ENCODE assay signal across 26 cellular contexts in genomic region chr1:52615489-52616042, GRCh38. TPM values are rescaled to one million over a fixed set of nuclear protein-coding genes. Genes with fewer than 3 reads are reported as not detected.
DNase-seq lines count a peak whose midpoint lies in the region; ATAC-seq, FAIRE-seq and TF ChIP-seq lines count a peak whose summit lies in the region.
"Had no signal": no experiment of that assay in that cellular context is flagged by ENCODE, and none has a peak within 500 bp of the region (broad histone marks: within the 10 kb centered on the region; RNA-seq: fewer than 3 reads in every experiment).

No MANE protein-coding gene starts in this region.

- H3K9me3 Mint-ChIP-seq in activated CD8-positive, alpha-beta T cell treated with anti-CD3 and anti-CD28 coated beads, Interleukin-2, amount 10 ng/mL, durations not matched to agents 7 days and 5 days (ENCODE audit: insufficient read depth), result no peaks in the 10 kb centered on the region
- peaks cover under 1% of the 10 kb centered on the region for H3K9me3 Mint-ChIP-seq in activated CD8-positive, alpha-beta T cell treated with anti-CD3 and anti-CD28 coated beads for 36 hours
- peaks cover 4% of the 10 kb centered on the region for H3K9me3 Mint-ChIP-seq in neural progenitor cell

- H3K9me1 ChIP-seq in K562 (ENCODE audit: control insufficient read depth, insufficient read depth, low read length), result no peaks in the 10 kb centered on the region

- FAIRE-seq in K562 (lab: Jason Lieb, UNC), result no peak
- FAIRE-seq: A204.1, G401.6, GM12892, GM18507, HTR-8/SVneo had no signal

- H3K4me2 ChIP-seq in K562 (ENCODE audit: insufficient read depth, low read length) (no peak overlapping the region), neural progenitor cell (no peak overlapping the region)
- H3K4me2 ChIP-seq: GM23338 had no signal

- H3K79me2 ChIP-seq in K562 (ENCODE audit: control insufficient read depth, insufficient read depth, low read length) (no peaks in the 10 kb centered on the region), neural progenitor cell (ENCODE audit: low read depth) (no peaks in the 10 kb centered on the region)

- no peak for DNase-seq in activated CD8-positive, alpha-beta T cell treated with anti-CD3 and anti-CD28 coated beads, Interleukin-2, amount 10 ng/mL, durations not matched to agents 7 days and 5 days
- DNase-seq in activated CD8-positive, alpha-beta T cell treated with anti-CD3 and anti-CD28 coated beads for 36 hours, result no peak
- DNase-seq in Jurkat, Clone E6-1 (ENCODE audit: low read depth, low spot score), result peak; percentile 56
- DNase-seq in K562 (ENCODE audit: extremely low read depth in 1 of 4, low spot score in 3 of 4) (no peak), neural progenitor cell (ENCODE audit: low spot score) (no peak), ureter (ENCODE audit: low spot score) (no peak), AG08396 (ENCODE audit: low spot score) (no peak)
- DNase-seq: BE2C, DMS153, HCEC 1CT, Karpas-422, MV-4-11, NCI-H1105 treated with DMSO at 0.1 percent for 48 hours, NCI-H2029 treated with DMSO at 0.1 percent for 48 hours, NCI-H226, NCI-H524 treated with DMSO at 0.1 percent for 48 hours, NCI-H82, Peyer's patch had no signal

- in situ Hi-C loops in K562 (cut with MboI), result no loop called here

- no peak for TF ChIP-seq RAD21 in K562 (CRISPR knock-in tag; conservative IDR thresholded peaks at IDR 0.05 in 1 of 2, IDR thresholded peaks at IDR 0.05 in 1 of 2)

- intact Hi-C loops in activated CD8-positive, alpha-beta T cell treated with anti-CD3 and anti-CD28 coated beads for 36 hours (cut with micrococcal nuclease), result no loop called here
- intact Hi-C loops in K562 (cut with micrococcal nuclease), result no loop called here

- H4K20me1 ChIP-seq in K562 (replicated peaks; ENCODE audit: control insufficient read depth, insufficient read depth, low read length), result no peaks in the 10 kb centered on the region
- H4K20me1 ChIP-seq in neural progenitor cell (ENCODE audit: low read depth), result no peaks in the 10 kb centered on the region

- H3K27me3 Mint-ChIP-seq in activated CD8-positive, alpha-beta T cell treated with anti-CD3 and anti-CD28 coated beads, Interleukin-2, amount 10 ng/mL, durations not matched to agents 7 days and 5 days (ENCODE audit: low read depth), result no peaks in the 10 kb centered on the region
- no peaks in the 10 kb centered on the region for H3K27me3 Mint-ChIP-seq in activated CD8-positive, alpha-beta T cell treated with anti-CD3 and anti-CD28 coated beads for 36 hours
- peaks cover 5% of the 10 kb centered on the region for H3K27me3 Mint-ChIP-seq in neural progenitor cell (ENCODE audit: insufficient read depth, low read depth)

- ATAC-seq in activated CD8-positive, alpha-beta T cell treated with anti-CD3 and anti-CD28 coated beads, Interleukin-2, amount 10 ng/mL, durations not matched to agents 7 days and 5 days, result peak; percentile 67
- no peak for ATAC-seq in activated CD8-positive, alpha-beta T cell treated with anti-CD3 and anti-CD28 coated beads for 36 hours
- no peak; the same call in 2 of the 3 replicates for ATAC-seq in K562
- ATAC-seq: GM23338, SK-N-SH treated with all-trans-retinoic acid at 6 μM for 48 hours had no signal

- H3K36me3 ChIP-seq in K562 (ENCODE audit: control insufficient read depth, insufficient read depth, low read length) (no peaks in the 10 kb centered on the region), neural progenitor cell (no peaks in the 10 kb centered on the region)
- H3K36me3 ChIP-seq: BE2C, Peyer's patch had no signal

- no peak for TF ChIP-seq EP300 in K562 (IDR thresholded peaks at IDR 0.05; ENCODE audit: low read length)

- H2AFZ ChIP-seq in K562 (ENCODE audit: low read depth, low read length), result peak overlapping the region; percentile 62
- H2AFZ ChIP-seq in neural progenitor cell (replicated peaks), result no peak overlapping the region
- H2AFZ ChIP-seq: GM23338 had no signal

- peaks cover 28 to 36% of the 10 kb centered on the region in 2 experiments; a peak in 4 of 5 replicates for H3K4me1 ChIP-seq in K562 (replicated peaks in 1 of 2; ENCODE audit: control insufficient read depth in 2 of 2, insufficient read depth in 2 of 2, low read length in 2 of 2)
- H3K4me1 ChIP-seq in neural progenitor cell, result no peaks in the 10 kb centered on the region
- H3K4me1 ChIP-seq: BE2C, Peyer's patch had no signal

- no peak overlapping the region for H3K4me3 Mint-ChIP-seq in activated CD8-positive, alpha-beta T cell treated with anti-CD3 and anti-CD28 coated beads, Interleukin-2, amount 10 ng/mL, durations not matched to agents 7 days and 5 days
- no peak overlapping the region for H3K4me3 Mint-ChIP-seq in activated CD8-positive, alpha-beta T cell treated with anti-CD3 and anti-CD28 coated beads for 36 hours
- no peak overlapping the region for H3K4me3 Mint-ChIP-seq in neural progenitor cell
- H3K4me3 Mint-ChIP-seq: GM23338 had no signal

- H3K27me3 ChIP-seq in K562 (ENCODE audit: control insufficient read depth in 2 of 2, insufficient read depth in 2 of 2, low read length in 2 of 2) (no peaks in the 10 kb centered on the region), neural progenitor cell (no peaks in the 10 kb centered on the region)
- H3K27me3 ChIP-seq: BE2C, Peyer's patch had no signal

- no peaks in the 10 kb centered on the region for H3F3A ChIP-seq in neural progenitor cell (ENCODE audit: low read depth)

- H3K9ac ChIP-seq in K562 (ENCODE audit: insufficient read depth in 1 of 2, low read depth in 2 of 2, low read length in 2 of 2) (no peak overlapping the region), neural progenitor cell (no peak overlapping the region)

- no TSS peak for BruUV-seq in K562 (replicated peaks; lab: Mats Ljungman, UMichigan)

- CTCF ChIA-PET in activated CD8-positive, alpha-beta T cell treated with anti-CD3 and anti-CD28 coated beads, Interleukin-2, amount 10 ng/mL, durations not matched to agents 7 days and 5 days (lab: Charles Lee), result no interaction called here
- CTCF ChIA-PET in activated CD8-positive, alpha-beta T cell treated with anti-CD3 and anti-CD28 coated beads for 36 hours (lab: Charles Lee), result interaction anchor here (1.0 kb wide), 1 partner anchor 12 kb away, joined by 3 read pairs; no protein-coding TSS in a partner anchor
- CTCF ChIA-PET in K562 (lab: Yijun Ruan, JAX; ENCODE audit: low intra/inter-chr PET ratio), result no interaction called here

- peaks cover 16% of the 10 kb centered on the region for H3K4me1 Mint-ChIP-seq in activated CD8-positive, alpha-beta T cell treated with anti-CD3 and anti-CD28 coated beads, Interleukin-2, amount 10 ng/mL, durations not matched to agents 7 days and 5 days (ENCODE audit: low read depth)
- H3K4me1 Mint-ChIP-seq in activated CD8-positive, alpha-beta T cell treated with anti-CD3 and anti-CD28 coated beads for 36 hours (ENCODE audit: low read depth), result peaks cover 12% of the 10 kb centered on the region
- H3K4me1 Mint-ChIP-seq in neural progenitor cell, result peaks cover 5% of the 10 kb centered on the region

- no peak for TF ChIP-seq CTCF in activated CD8-positive, alpha-beta T cell treated with anti-CD3 and anti-CD28 coated beads for 36 hours (IDR thresholded peaks at IDR 0.05)
- TF ChIP-seq CTCF in K562 (IDR thresholded peaks at IDR 0.05 in 2 of 3, conservative IDR thresholded peaks at IDR 0.05 in 1 of 3; ENCODE audit: insufficient read depth in 2 of 3, low read depth in 1 of 3, low read length in 3 of 3) (no peak), neural progenitor cell (IDR thresholded peaks at IDR 0.05) (no peak)

- WGBS in K562 (ENCODE audit: insufficient coverage, low coverage, missing lambda C conversion rate), result 53% methylated on average over 5 of the region's 5 CpGs

- peaks cover 12% of the 10 kb centered on the region for H3K36me3 Mint-ChIP-seq in activated CD8-positive, alpha-beta T cell treated with anti-CD3 and anti-CD28 coated beads, Interleukin-2, amount 10 ng/mL, durations not matched to agents 7 days and 5 days (ENCODE audit: low read depth)
- H3K36me3 Mint-ChIP-seq in activated CD8-positive, alpha-beta T cell treated with anti-CD3 and anti-CD28 coated beads for 36 hours (ENCODE audit: low read depth), result peaks cover 10% of the 10 kb centered on the region
- H3K36me3 Mint-ChIP-seq in neural progenitor cell, result no peaks in the 10 kb centered on the region

- TF ChIP-seq POLR2A in K562 (conservative IDR thresholded peaks at IDR 0.05), result no peak

- H3K27ac ChIP-seq in K562 (ENCODE audit: extremely low read depth, low read depth, low read length) (no peak overlapping the region), neural progenitor cell (no peak overlapping the region)
- H3K27ac ChIP-seq: Peyer's patch had no signal

- H3K4me3 ChIP-seq in Jurkat, Clone E6-1 (ENCODE audit: low read length), result no peak overlapping the region
- H3K4me3 ChIP-seq in K562, result no peak overlapping the region
- H3K4me3 ChIP-seq in neural progenitor cell, result no peak overlapping the region
- H3K4me3 ChIP-seq: GM23338, Peyer's patch had no signal

- POLR2A ChIA-PET in activated CD8-positive, alpha-beta T cell treated with anti-CD3 and anti-CD28 coated beads, Interleukin-2, amount 10 ng/mL, durations not matched to agents 7 days and 5 days (lab: Charles Lee), result no interaction called here
- POLR2A ChIA-PET in activated CD8-positive, alpha-beta T cell treated with anti-CD3 and anti-CD28 coated beads for 36 hours (lab: Charles Lee), result interaction anchor here (0.7 to 1.3 kb wide), 3 partner anchors 11 to 88 kb away, joined by 3 read pairs; no protein-coding TSS in a partner anchor
- POLR2A ChIA-PET in K562 (lab: Yijun Ruan, JAX), result interaction anchor here (0.6 to 2.5 kb wide), 3 partner anchors 11 to 30 kb away, joined by 3 to 13 read pairs (median 4); no protein-coding TSS in a partner anchor

- H3K9me3 ChIP-seq in K562 (replicated peaks; ENCODE audit: control insufficient read depth, insufficient read depth, low read depth, low read length) (no peaks in the 10 kb centered on the region), neural progenitor cell (ENCODE audit: low read depth) (no peaks in the 10 kb centered on the region)
- H3K9me3 ChIP-seq: BE2C, Peyer's patch had no signal

- H3K27ac Mint-ChIP-seq in activated CD8-positive, alpha-beta T cell treated with anti-CD3 and anti-CD28 coated beads, Interleukin-2, amount 10 ng/mL, durations not matched to agents 7 days and 5 days, result peak overlapping the region; percentile 78
- no peak overlapping the region for H3K27ac Mint-ChIP-seq in activated CD8-positive, alpha-beta T cell treated with anti-CD3 and anti-CD28 coated beads for 36 hours
- H3K27ac Mint-ChIP-seq in neural progenitor cell, result peak overlapping the region; percentile 31
- H3K27ac Mint-ChIP-seq: GM23338 had no signal

RNA-seq across cellular contexts. Expression of gene GPX7, which starts 13.4 kb away (rescaled TPM):
- 10 to 100 TPM; 10.0 to 10.4 TPM for total RNA-seq in activated CD8-positive, alpha-beta T cell treated with anti-CD3 and anti-CD28 coated beads, Interleukin-2, amount 10 ng/mL, durations not matched to agents 7 days and 5 days
- 10 to 100 TPM; 21.5 TPM for total RNA-seq in activated CD8-positive, alpha-beta T cell treated with anti-CD3 and anti-CD28 coated beads for 36 hours
- not detected for polyA plus RNA-seq in Jurkat, Clone E6-1 (2012; ENCODE audit: insufficient read depth, insufficient read length)
- not detected in 2 replicates for total RNA-seq in K562 (2011; cell fraction: chromatin; rRNA removed; ENCODE audit: low replicate concordance)
- not detected in 2 replicates for total RNA-seq in K562 (2011; cell fraction: nucleolus; rRNA removed)
- not detected in 2 replicates for total RNA-seq in K562 (2011; cell fraction: nucleoplasm; rRNA removed)
- total RNA-seq in K562 (2014; rRNA removed), result not detected in 2 replicates
- not detected in 2 replicates for total RNA-seq in K562 (2014; rRNA removed; fragmentation: Illumina TruSeq; extraction: Trizol)
- not detected in 2 replicates for total RNA-seq in K562 (2015; rRNA removed; fragmentation: Illumina TruSeq; extraction: Trizol)
- not detected in 2 replicates for total RNA-seq in K562 (2021)
- polyA plus RNA-seq in K562 (2011; rRNA removed), result 0.07 TPM in 1 of 2 replicates, not detected in the other
- 0.13 TPM in 1 of 2 replicates, not detected in the other for polyA plus RNA-seq in K562 (2011; cell fraction: cytosol; rRNA removed)
- 0.13 TPM in 1 of 2 replicates, not detected in the other for polyA plus RNA-seq in K562 (2011; cell fraction: nucleus; rRNA removed)
- polyA plus RNA-seq in K562 (2012), result not detected in 2 replicates
- polyA plus RNA-seq in K562 (2014; fragmentation: Illumina TruSeq; extraction: Trizol), result not detected in 2 replicates
- under 1 TPM in 1 of 2 experiments, not detected in 1; 0.08 TPM for polyA plus RNA-seq in K562 (2014; fragmentation: Nextera tagmentation; extraction: Ambion mirVana)
- not detected in 2 replicates for polyA plus RNA-seq in K562 (2014; rRNA removed)
- polyA minus RNA-seq in K562 (2011; rRNA and poly(A)+ RNA removed), result not detected in 2 replicates
- not detected in 2 replicates for polyA minus RNA-seq in K562 (2011; cell fraction: cytosol; rRNA and poly(A)+ RNA removed)
- not detected in 2 replicates for polyA minus RNA-seq in K562 (2011; cell fraction: nucleus; rRNA and poly(A)+ RNA removed)
- 21.9 and 31.6 TPM in 2 replicates for total RNA-seq in neural progenitor cell (ENCODE audit: low replicate concordance)
- total RNA-seq in ureter, result 8.9 TPM

RNA-seq across cellular contexts. Expression of gene SHISAL2A, which starts 17.4 kb away (rescaled TPM):
- total RNA-seq in activated CD8-positive, alpha-beta T cell treated with anti-CD3 and anti-CD28 coated beads, Interleukin-2, amount 10 ng/mL, durations not matched to agents 7 days and 5 days, result 1 to 10 TPM; 7.9 to 8.6 TPM
- total RNA-seq in activated CD8-positive, alpha-beta T cell treated with anti-CD3 and anti-CD28 coated beads for 36 hours, result 10 to 100 TPM; 14.6 to 16.2 TPM
- not detected for polyA plus RNA-seq in Jurkat, Clone E6-1 (2012; ENCODE audit: insufficient read depth, insufficient read length)
- total RNA-seq in K562 (2011; cell fraction: chromatin; rRNA removed; ENCODE audit: low replicate concordance), result not detected in 2 replicates
- total RNA-seq in K562 (2011; cell fraction: nucleolus; rRNA removed), result not detected in 2 replicates
- total RNA-seq in K562 (2011; cell fraction: nucleoplasm; rRNA removed), result not detected in 2 replicates
- total RNA-seq in K562 (2014; rRNA removed) (not detected in 2 replicates), K562 (2014; rRNA removed; fragmentation: Illumina TruSeq; extraction: Trizol) (not detected in 2 replicates), K562 (2015; rRNA removed; fragmentation: Illumina TruSeq; extraction: Trizol) (not detected in 2 replicates), K562 (2021) (0.11 TPM in 1 of 2 replicates, not detected in the other), neural progenitor cell (ENCODE audit: low replicate concordance) (0.11 and 0.87 TPM in 2 replicates), ureter (1.1 TPM)
- polyA plus RNA-seq in K562 (2011; rRNA removed) (not detected in 2 replicates), K562 (2014; fragmentation: Illumina TruSeq; extraction: Trizol) (not detected in 2 replicates), K562 (2014; fragmentation: Nextera tagmentation; extraction: Ambion mirVana) (not detected), K562 (2014; rRNA removed) (not detected in 2 replicates)
- not detected in 2 replicates for polyA plus RNA-seq in K562 (2011; cell fraction: cytosol; rRNA removed)
- not detected in 2 replicates for polyA plus RNA-seq in K562 (2011; cell fraction: nucleus; rRNA removed)
- polyA plus RNA-seq in K562 (2012), result not detected in 2 replicates
- not detected in 2 replicates for polyA minus RNA-seq in K562 (2011; rRNA and poly(A)+ RNA removed)
- polyA minus RNA-seq in K562 (2011; cell fraction: cytosol; rRNA and poly(A)+ RNA removed), result not detected in 2 replicates
- not detected in 2 replicates for polyA minus RNA-seq in K562 (2011; cell fraction: nucleus; rRNA and poly(A)+ RNA removed)
- total RNA-seq: M059J had no signal
